ENCODE assay signal across 23 cellular contexts in the genomic region with DNA sequence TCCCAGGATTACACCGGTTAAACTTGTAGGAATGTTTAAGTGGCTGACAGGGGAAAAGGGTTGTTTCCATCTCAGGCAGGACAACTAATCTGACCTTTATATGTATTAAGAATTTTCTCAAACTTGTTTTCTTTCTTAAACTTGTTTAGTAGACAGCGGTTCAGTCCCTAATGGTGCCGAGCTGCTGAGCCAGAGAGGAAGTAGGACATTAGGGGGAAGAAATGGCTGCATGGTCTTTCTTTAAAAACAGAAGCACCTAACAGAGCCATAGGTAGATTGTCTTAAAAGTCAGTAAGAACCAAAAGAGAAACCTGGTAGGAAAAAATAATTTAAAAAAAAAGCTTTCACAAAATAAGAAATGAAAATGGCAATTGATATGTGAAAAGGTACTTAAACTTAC. TPM values are rescaled to one million over a fixed set of nuclear protein-coding genes. Genes with fewer than 3 reads are reported as not detected.
DNase-seq lines count a peak whose midpoint lies in the region; ATAC-seq lines count a peak whose summit lies in the region.
"Had no signal": no experiment of that assay in that cellular context is flagged by ENCODE, and none has a peak within 500 bp of the region (broad histone marks: within the 10 kb centered on the region; RNA-seq: fewer than 3 reads in every experiment).

No MANE protein-coding gene starts in this region.

- H3K4me3 Mint-ChIP-seq in activated CD4-positive, alpha-beta T cell treated with anti-CD3 and anti-CD28 coated beads, Interleukin-2, amount 10 ng/mL, durations not matched to agents 7 days and 5 days = peak overlapping the region; percentile 55
- H3K4me3 Mint-ChIP-seq in CD8-positive, alpha-beta memory T cell = peak overlapping the region; percentile 65 to 99 (median 76)
- peak overlapping the region in 9 of 10 donors; percentile 6 to 74 (median 51) for H3K4me3 Mint-ChIP-seq in naive thymus-derived CD8-positive, alpha-beta T cell

- POLR2A ChIA-PET in activated CD4-positive, alpha-beta T cell treated with anti-CD3 and anti-CD28 coated beads, Interleukin-2, amount 10 ng/mL, durations not matched to agents 7 days and 5 days (lab: Charles Lee) = no interaction called here
- POLR2A ChIA-PET in CD8-positive, alpha-beta memory T cell (lab: Charles Lee) = interaction anchor here (1.1 to 1.4 kb wide), 2 partner anchors 68 to 77 kb away, joined by 3 read pairs; partner anchors contain the start of gene GBP5
- POLR2A ChIA-PET in naive thymus-derived CD8-positive, alpha-beta T cell (lab: Charles Lee) = interaction anchor here (0.8 to 1.1 kb wide), 2 partner anchors 12 to 51 kb away, joined by 3 read pairs; no protein-coding TSS in a partner anchor

- H3K4me1 ChIP-seq in CD8-positive, alpha-beta memory T cell (ENCODE audit: insufficient read depth, low read length) = peaks cover 42% of the 10 kb centered on the region

- no peaks in the 10 kb centered on the region for H3K9me3 ChIP-seq in CD8-positive, alpha-beta memory T cell (ENCODE audit: low read length)

- H3K27ac Mint-ChIP-seq in activated CD4-positive, alpha-beta T cell treated with anti-CD3 and anti-CD28 coated beads, Interleukin-2, amount 10 ng/mL, durations not matched to agents 7 days and 5 days = peak overlapping the region; percentile 69
- peak overlapping the region; percentile 41 to 94 (median 86) for H3K27ac Mint-ChIP-seq in CD8-positive, alpha-beta memory T cell
- peak overlapping the region; percentile 8 to 76 for H3K27ac Mint-ChIP-seq in activated naive CD4-positive, alpha-beta T cell treated with anti-CD3 and anti-CD28 coated beads, Interleukin-2, amount 50 U/mL, for 72 hours
- H3K27ac Mint-ChIP-seq in naive thymus-derived CD8-positive, alpha-beta T cell = peak overlapping the region in 9 of 10 donors; percentile 39 to 98 (median 71)

- no peak overlapping the region for H3K27ac ChIP-seq in CD8-positive, alpha-beta memory T cell (ENCODE audit: low read depth, low read length)
- H3K27ac ChIP-seq: PC-9 had no signal

- H3K27me3 Mint-ChIP-seq in activated CD4-positive, alpha-beta T cell treated with anti-CD3 and anti-CD28 coated beads, Interleukin-2, amount 10 ng/mL, durations not matched to agents 7 days and 5 days = no peaks in the 10 kb centered on the region
- H3K27me3 Mint-ChIP-seq in CD8-positive, alpha-beta memory T cell = no peaks in the 10 kb centered on the region
- no peaks in the 10 kb centered on the region for H3K27me3 Mint-ChIP-seq in naive thymus-derived CD8-positive, alpha-beta T cell

- CTCF ChIA-PET in activated CD4-positive, alpha-beta T cell treated with anti-CD3 and anti-CD28 coated beads, Interleukin-2, amount 10 ng/mL, durations not matched to agents 7 days and 5 days (lab: Charles Lee) = no interaction called here
- CTCF ChIA-PET in CD8-positive, alpha-beta memory T cell (lab: Charles Lee) = interaction anchor here (1.0 kb wide), 1 partner anchor 162 kb away, joined by 3 read pairs; no protein-coding TSS in a partner anchor

- no peak for ATAC-seq in activated naive CD4-positive, alpha-beta T cell treated with anti-CD3 and anti-CD28 coated beads, Interleukin-2, amount 50 U/mL, for 72 hours
- ATAC-seq in naive thymus-derived CD8-positive, alpha-beta T cell = no peak
- ATAC-seq in HG02885 (IDR thresholded peaks at IDR 0.05; ENCODE audit: poor library complexity, unreplicated experiment) (no peak), GM21717 (IDR thresholded peaks at IDR 0.05; ENCODE audit: unreplicated experiment) (no peak)

- no peaks in the 10 kb centered on the region for H3K27me3 ChIP-seq in CD8-positive, alpha-beta memory T cell (ENCODE audit: insufficient read depth, low read length, poor library complexity, severe bottlenecking)

- peaks cover 66% of the 10 kb centered on the region for H3K4me1 Mint-ChIP-seq in activated CD4-positive, alpha-beta T cell treated with anti-CD3 and anti-CD28 coated beads, Interleukin-2, amount 10 ng/mL, durations not matched to agents 7 days and 5 days
- peaks cover 66 to 82% (median 82%) of the 10 kb centered on the region in 3 donors for H3K4me1 Mint-ChIP-seq in CD8-positive, alpha-beta memory T cell
- H3K4me1 Mint-ChIP-seq in naive thymus-derived CD8-positive, alpha-beta T cell = peaks cover 16 to 73% (median 61%) of the 10 kb centered on the region in 4 donors

- peaks cover 69% of the 10 kb centered on the region for H3K36me3 Mint-ChIP-seq in activated CD4-positive, alpha-beta T cell treated with anti-CD3 and anti-CD28 coated beads, Interleukin-2, amount 10 ng/mL, durations not matched to agents 7 days and 5 days (ENCODE audit: low read depth)
- peaks cover 18 to 86% (median 39%) of the 10 kb centered on the region in 3 donors for H3K36me3 Mint-ChIP-seq in CD8-positive, alpha-beta memory T cell
- peaks cover 30 to 46% of the 10 kb centered on the region in 2 donors for H3K36me3 Mint-ChIP-seq in activated naive CD4-positive, alpha-beta T cell treated with anti-CD3 and anti-CD28 coated beads, Interleukin-2, amount 50 U/mL, for 72 hours
- peaks cover 19 to 58% (median 53%) of the 10 kb centered on the region in 3 donors for H3K36me3 Mint-ChIP-seq in naive thymus-derived CD8-positive, alpha-beta T cell

- H3K4me3 ChIP-seq in CD8-positive, alpha-beta memory T cell (ENCODE audit: low read length) = no peak overlapping the region
- H3K4me3 ChIP-seq: PC-9, skin epidermis had no signal

- DNase-seq in activated CD4-positive, alpha-beta T cell treated with anti-CD3 and anti-CD28 coated beads, Interleukin-2, amount 10 ng/mL, durations not matched to agents 7 days and 5 days = no peak
- no peak for DNase-seq in activated CD4-positive, alpha-beta T cell treated with anti-CD3 and anti-CD28 coated beads for 1 hour
- DNase-seq in CD8-positive, alpha-beta memory T cell = no peak
- no peak for DNase-seq in activated naive CD4-positive, alpha-beta T cell treated with anti-CD3 and anti-CD28 coated beads, Interleukin-2, amount 50 U/mL, for 72 hours (ENCODE audit: low spot score in 2 of 2)
- DNase-seq in naive thymus-derived CD8-positive, alpha-beta T cell = no peak
- no peak for DNase-seq in medulla oblongata (ENCODE audit: extremely low spot score)
- DNase-seq: activated CD8-positive, alpha-beta memory T cell treated with anti-CD3 and anti-CD28 coated beads for 24 hours; GOT3; hippocampal formation; KBM-7; NCI-H2107; NCI-H748 treated with DMSO at 0.1 percent for 48 hours; PC-9; stimulated activated CD4-positive, alpha-beta T cell treated with anti-CD3 and anti-CD28 coated beads, Interleukin-4, amount 100 ng/mL, for 4 hours; trophoblast cell had no signal

- H3K36me3 ChIP-seq in CD8-positive, alpha-beta memory T cell (ENCODE audit: insufficient read depth, low read length) = peaks cover 6% of the 10 kb centered on the region

- H3K9me3 Mint-ChIP-seq in activated CD4-positive, alpha-beta T cell treated with anti-CD3 and anti-CD28 coated beads, Interleukin-2, amount 10 ng/mL, durations not matched to agents 7 days and 5 days = no peaks in the 10 kb centered on the region
- no peaks in the 10 kb centered on the region for H3K9me3 Mint-ChIP-seq in CD8-positive, alpha-beta memory T cell
- no peaks in the 10 kb centered on the region for H3K9me3 Mint-ChIP-seq in activated naive CD4-positive, alpha-beta T cell treated with anti-CD3 and anti-CD28 coated beads, Interleukin-2, amount 50 U/mL, for 72 hours
- H3K9me3 Mint-ChIP-seq in naive thymus-derived CD8-positive, alpha-beta T cell = no peaks in the 10 kb centered on the region

RNA-seq across cellular contexts. Expression of gene GBP4, which starts 3.3 kb away (rescaled TPM):
- total RNA-seq in activated CD4-positive, alpha-beta T cell treated with anti-CD3 and anti-CD28 coated beads, Interleukin-2, amount 10 ng/mL, durations not matched to agents 7 days and 5 days = 100 to 1,000 TPM; 120 to 129 TPM
- total RNA-seq in CD8-positive, alpha-beta memory T cell = 10 to 100 TPM; 24.2 to 26.6 TPM
- 48.3 TPM for polyA plus RNA-seq in CD8-positive, alpha-beta memory T cell
- 10 to 100 TPM; 32.5 to 37.2 TPM for total RNA-seq in activated naive CD4-positive, alpha-beta T cell treated with anti-CD3 and anti-CD28 coated beads, Interleukin-2, amount 50 U/mL, for 72 hours
- 10 to 100 TPM; 23.1 to 27.2 TPM for total RNA-seq in naive thymus-derived CD8-positive, alpha-beta T cell
- polyA plus RNA-seq in naive thymus-derived CD8-positive, alpha-beta T cell = 10 to 100 TPM; 32.3 to 37.5 (median 32.4) TPM

RNA-seq across cellular contexts. Expression of gene GBP7, which starts 19.7 kb away (rescaled TPM):
- total RNA-seq in activated CD4-positive, alpha-beta T cell treated with anti-CD3 and anti-CD28 coated beads, Interleukin-2, amount 10 ng/mL, durations not matched to agents 7 days and 5 days = not detected
- under 1 TPM; 0.09 to 0.13 TPM for total RNA-seq in CD8-positive, alpha-beta memory T cell
- polyA plus RNA-seq in CD8-positive, alpha-beta memory T cell = not detected
- total RNA-seq in activated naive CD4-positive, alpha-beta T cell treated with anti-CD3 and anti-CD28 coated beads, Interleukin-2, amount 50 U/mL, for 72 hours = not detected
- total RNA-seq in naive thymus-derived CD8-positive, alpha-beta T cell = under 1 TPM in 1 of 2 experiments, not detected in 1; 0.14 TPM
- polyA plus RNA-seq in naive thymus-derived CD8-positive, alpha-beta T cell = not detected
- total RNA-seq: A673, bronchial epithelial cell, mononuclear cell, osteoblast, PC-9, SK-MEL-5 had no signal
